2 cellular contexts compared by ENCODE assay signal in the genomic region with DNA sequence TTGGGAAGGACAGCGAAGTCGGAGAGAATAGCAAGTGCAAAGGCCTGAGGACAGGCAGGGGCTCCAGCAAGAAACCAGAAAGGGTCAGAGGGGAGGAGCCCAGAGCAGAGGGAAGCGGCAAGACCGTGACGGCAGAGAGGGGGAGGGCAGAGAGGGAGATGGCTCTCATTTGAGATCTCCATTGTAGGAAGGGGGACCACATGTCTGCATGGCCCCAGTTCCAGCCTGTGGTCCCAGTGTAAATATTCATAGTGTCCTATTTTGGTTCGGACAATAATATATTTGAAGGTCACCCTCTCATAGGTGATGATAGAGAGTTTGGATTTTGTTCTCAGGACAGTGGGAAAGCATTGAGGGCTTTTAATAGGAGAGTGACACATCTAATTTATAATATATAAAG.
TF ChIP-seq lines count a peak whose summit lies in the region.

No MANE protein-coding gene starts in this region.

TF ChIP-seq in HepG2, 621 proteins besides CTCF, POLR2A, EP300 and RAD21:
- TF ChIP-seq PHF21A (CRISPR knock-in tag; IDR thresholded peaks at IDR 0.05) (no peak), JUN (CRISPR knock-in tag; IDR thresholded peaks at IDR 0.05) (no peak), ZNF207 (IDR thresholded peaks at IDR 0.05; ENCODE audit: borderline replicate concordance) (no peak), NFYC (CRISPR knock-in tag; IDR thresholded peaks at IDR 0.05) (no peak), JUND (CRISPR knock-in tag; IDR thresholded peaks at IDR 0.05) (no peak), ZNF329 (CRISPR knock-in tag; IDR thresholded peaks at IDR 0.05; ENCODE audit: low read depth) (no peak), SP4 (CRISPR knock-in tag; IDR thresholded peaks at IDR 0.05) (no peak), ZNF670 (CRISPR knock-in tag; IDR thresholded peaks at IDR 0.05; ENCODE audit: borderline replicate concordance) (no peak), ZNF746 (CRISPR knock-in tag; IDR thresholded peaks at IDR 0.05) (no peak), KMT2A (CRISPR knock-in tag; IDR thresholded peaks at IDR 0.05) (no peak), NPAS2 (CRISPR knock-in tag; IDR thresholded peaks at IDR 0.05; ENCODE audit: borderline replicate concordance) (no peak), CCAR2 (optimal IDR thresholded peaks at IDR 0.05; ENCODE audit: low read depth, low read length) (no peak), HMGA1 (CRISPR knock-in tag; conservative IDR thresholded peaks at IDR 0.05) (no peak), TCF7L2 (IDR thresholded peaks at IDR 0.05; ENCODE audit: low read depth, low read length) (no peak), SP2 (CRISPR knock-in tag; IDR thresholded peaks at IDR 0.05) (no peak), ELF3 (CRISPR knock-in tag; IDR thresholded peaks at IDR 0.05) (no peak), SP5 (CRISPR knock-in tag; IDR thresholded peaks at IDR 0.05; ENCODE audit: borderline replicate concordance, low read depth) (no peak)
- TF ChIP-seq, protein P1, sequence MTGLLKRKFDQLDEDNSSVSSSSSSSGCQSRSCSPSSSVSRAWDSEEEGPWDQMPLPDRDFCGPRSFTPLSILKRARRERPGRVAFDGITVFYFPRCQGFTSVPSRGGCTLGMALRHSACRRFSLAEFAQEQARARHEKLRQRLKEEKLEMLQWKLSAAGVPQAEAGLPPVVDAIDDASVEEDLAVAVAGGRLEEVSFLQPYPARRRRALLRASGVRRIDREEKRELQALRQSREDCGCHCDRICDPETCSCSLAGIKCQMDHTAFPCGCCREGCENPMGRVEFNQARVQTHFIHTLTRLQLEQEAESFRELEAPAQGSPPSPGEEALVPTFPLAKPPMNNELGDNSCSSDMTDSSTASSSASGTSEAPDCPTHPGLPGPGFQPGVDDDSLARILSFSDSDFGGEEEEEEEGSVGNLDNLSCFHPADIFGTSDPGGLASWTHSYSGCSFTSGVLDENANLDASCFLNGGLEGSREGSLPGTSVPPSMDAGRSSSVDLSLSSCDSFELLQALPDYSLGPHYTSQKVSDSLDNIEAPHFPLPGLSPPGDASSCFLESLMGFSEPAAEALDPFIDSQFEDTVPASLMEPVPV (CRISPR knock-in tag; IDR thresholded peaks at IDR 0.05) = no peak
- TF ChIP-seq, protein P2, sequence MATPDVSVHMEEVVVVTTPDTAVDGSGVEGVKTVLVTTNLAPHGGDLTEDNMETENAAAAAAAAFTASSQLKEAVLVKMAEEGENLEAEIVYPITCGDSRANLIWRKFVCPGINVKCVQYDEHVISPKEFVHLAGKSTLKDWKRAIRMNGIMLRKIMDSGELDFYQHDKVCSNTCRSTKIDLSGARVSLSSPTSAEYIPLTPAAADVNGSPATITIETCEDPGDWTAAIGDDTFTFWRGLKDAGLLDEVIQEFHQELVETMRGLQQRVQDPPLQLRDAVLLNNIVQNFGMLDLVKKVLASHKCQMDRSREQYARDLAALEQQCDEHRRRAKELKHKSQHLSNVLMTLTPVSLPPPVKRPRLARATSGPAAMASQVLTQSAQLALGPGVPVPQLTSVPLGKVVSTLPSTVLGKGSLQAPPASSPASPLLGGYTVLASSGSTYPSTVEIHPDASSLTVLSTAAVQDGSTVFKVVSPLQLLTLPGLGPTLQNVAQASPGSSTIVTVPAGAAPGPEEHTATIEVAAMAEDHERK (CRISPR knock-in tag; IDR thresholded peaks at IDR 0.05; ENCODE audit: low read depth) = no peak
- TF ChIP-seq, protein P3, sequence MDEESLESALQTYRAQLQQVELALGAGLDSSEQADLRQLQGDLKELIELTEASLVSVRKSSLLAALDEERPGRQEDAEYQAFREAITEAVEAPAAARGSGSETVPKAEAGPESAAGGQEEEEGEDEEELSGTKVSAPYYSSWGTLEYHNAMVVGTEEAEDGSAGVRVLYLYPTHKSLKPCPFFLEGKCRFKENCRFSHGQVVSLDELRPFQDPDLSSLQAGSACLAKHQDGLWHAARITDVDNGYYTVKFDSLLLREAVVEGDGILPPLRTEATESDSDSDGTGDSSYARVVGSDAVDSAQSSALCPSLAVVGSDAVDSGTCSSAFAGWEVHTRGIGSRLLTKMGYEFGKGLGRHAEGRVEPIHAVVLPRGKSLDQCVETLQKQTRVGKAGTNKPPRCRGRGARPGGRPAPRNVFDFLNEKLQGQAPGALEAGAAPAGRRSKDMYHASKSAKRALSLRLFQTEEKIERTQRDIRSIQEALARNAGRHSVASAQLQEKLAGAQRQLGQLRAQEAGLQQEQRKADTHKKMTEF (CRISPR knock-in tag; IDR thresholded peaks at IDR 0.05) = no peak

TF ChIP-seq in H1, 55 proteins besides CTCF, POLR2A, EP300 and RAD21:
- TF ChIP-seq CHD2 (IDR thresholded peaks at IDR 0.05; ENCODE audit: low read length) = no peak
- TF ChIP-seq CHD1 (IDR thresholded peaks at IDR 0.05; ENCODE audit: low read depth, low read length) = no peak
- TF ChIP-seq RBBP5 (IDR thresholded peaks at IDR 0.05; ENCODE audit: borderline replicate concordance, low read depth, low read length) = no peak
- no peak for TF ChIP-seq SRF (IDR thresholded peaks at IDR 0.05; ENCODE audit: low read depth, low read length)
- TF ChIP-seq, protein P4, sequence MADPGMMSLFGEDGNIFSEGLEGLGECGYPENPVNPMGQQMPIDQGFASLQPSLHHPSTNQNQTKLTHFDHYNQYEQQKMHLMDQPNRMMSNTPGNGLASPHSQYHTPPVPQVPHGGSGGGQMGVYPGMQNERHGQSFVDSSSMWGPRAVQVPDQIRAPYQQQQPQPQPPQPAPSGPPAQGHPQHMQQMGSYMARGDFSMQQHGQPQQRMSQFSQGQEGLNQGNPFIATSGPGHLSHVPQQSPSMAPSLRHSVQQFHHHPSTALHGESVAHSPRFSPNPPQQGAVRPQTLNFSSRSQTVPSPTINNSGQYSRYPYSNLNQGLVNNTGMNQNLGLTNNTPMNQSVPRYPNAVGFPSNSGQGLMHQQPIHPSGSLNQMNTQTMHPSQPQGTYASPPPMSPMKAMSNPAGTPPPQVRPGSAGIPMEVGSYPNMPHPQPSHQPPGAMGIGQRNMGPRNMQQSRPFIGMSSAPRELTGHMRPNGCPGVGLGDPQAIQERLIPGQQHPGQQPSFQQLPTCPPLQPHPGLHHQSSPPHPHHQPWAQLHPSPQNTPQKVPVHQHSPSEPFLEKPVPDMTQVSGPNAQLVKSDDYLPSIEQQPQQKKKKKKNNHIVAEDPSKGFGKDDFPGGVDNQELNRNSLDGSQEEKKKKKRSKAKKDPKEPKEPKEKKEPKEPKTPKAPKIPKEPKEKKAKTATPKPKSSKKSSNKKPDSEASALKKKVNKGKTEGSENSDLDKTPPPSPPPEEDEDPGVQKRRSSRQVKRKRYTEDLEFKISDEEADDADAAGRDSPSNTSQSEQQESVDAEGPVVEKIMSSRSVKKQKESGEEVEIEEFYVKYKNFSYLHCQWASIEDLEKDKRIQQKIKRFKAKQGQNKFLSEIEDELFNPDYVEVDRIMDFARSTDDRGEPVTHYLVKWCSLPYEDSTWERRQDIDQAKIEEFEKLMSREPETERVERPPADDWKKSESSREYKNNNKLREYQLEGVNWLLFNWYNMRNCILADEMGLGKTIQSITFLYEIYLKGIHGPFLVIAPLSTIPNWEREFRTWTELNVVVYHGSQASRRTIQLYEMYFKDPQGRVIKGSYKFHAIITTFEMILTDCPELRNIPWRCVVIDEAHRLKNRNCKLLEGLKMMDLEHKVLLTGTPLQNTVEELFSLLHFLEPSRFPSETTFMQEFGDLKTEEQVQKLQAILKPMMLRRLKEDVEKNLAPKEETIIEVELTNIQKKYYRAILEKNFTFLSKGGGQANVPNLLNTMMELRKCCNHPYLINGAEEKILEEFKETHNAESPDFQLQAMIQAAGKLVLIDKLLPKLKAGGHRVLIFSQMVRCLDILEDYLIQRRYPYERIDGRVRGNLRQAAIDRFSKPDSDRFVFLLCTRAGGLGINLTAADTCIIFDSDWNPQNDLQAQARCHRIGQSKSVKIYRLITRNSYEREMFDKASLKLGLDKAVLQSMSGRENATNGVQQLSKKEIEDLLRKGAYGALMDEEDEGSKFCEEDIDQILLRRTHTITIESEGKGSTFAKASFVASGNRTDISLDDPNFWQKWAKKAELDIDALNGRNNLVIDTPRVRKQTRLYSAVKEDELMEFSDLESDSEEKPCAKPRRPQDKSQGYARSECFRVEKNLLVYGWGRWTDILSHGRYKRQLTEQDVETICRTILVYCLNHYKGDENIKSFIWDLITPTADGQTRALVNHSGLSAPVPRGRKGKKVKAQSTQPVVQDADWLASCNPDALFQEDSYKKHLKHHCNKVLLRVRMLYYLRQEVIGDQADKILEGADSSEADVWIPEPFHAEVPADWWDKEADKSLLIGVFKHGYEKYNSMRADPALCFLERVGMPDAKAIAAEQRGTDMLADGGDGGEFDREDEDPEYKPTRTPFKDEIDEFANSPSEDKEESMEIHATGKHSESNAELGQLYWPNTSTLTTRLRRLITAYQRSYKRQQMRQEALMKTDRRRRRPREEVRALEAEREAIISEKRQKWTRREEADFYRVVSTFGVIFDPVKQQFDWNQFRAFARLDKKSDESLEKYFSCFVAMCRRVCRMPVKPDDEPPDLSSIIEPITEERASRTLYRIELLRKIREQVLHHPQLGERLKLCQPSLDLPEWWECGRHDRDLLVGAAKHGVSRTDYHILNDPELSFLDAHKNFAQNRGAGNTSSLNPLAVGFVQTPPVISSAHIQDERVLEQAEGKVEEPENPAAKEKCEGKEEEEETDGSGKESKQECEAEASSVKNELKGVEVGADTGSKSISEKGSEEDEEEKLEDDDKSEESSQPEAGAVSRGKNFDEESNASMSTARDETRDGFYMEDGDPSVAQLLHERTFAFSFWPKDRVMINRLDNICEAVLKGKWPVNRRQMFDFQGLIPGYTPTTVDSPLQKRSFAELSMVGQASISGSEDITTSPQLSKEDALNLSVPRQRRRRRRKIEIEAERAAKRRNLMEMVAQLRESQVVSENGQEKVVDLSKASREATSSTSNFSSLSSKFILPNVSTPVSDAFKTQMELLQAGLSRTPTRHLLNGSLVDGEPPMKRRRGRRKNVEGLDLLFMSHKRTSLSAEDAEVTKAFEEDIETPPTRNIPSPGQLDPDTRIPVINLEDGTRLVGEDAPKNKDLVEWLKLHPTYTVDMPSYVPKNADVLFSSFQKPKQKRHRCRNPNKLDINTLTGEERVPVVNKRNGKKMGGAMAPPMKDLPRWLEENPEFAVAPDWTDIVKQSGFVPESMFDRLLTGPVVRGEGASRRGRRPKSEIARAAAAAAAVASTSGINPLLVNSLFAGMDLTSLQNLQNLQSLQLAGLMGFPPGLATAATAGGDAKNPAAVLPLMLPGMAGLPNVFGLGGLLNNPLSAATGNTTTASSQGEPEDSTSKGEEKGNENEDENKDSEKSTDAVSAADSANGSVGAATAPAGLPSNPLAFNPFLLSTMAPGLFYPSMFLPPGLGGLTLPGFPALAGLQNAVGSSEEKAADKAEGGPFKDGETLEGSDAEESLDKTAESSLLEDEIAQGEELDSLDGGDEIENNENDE (IDR thresholded peaks at IDR 0.05; ENCODE audit: insufficient replicate concordance, low read length) = no peak
- TF ChIP-seq RFX5 (IDR thresholded peaks at IDR 0.05; ENCODE audit: borderline replicate concordance, low read depth, low read length) = no peak
- no peak for TF ChIP-seq KDM4A (IDR thresholded peaks at IDR 0.05; ENCODE audit: low read depth, low read length, severe bottlenecking)
- TF ChIP-seq EZH2 (IDR thresholded peaks at IDR 0.05; ENCODE audit: low read depth, low read length, severe bottlenecking) = no peak
- TF ChIP-seq JUN (IDR thresholded peaks at IDR 0.05; ENCODE audit: low read depth, low read length) = no peak
- no peak for TF ChIP-seq TAF7 (optimal IDR thresholded peaks at IDR 0.05; ENCODE audit: borderline replicate concordance, low read depth, low read length)
TF ChIP-seq in H1: peak in this region for 0.
